Comparison of ENCODE assay signal across 23 cellular contexts in the genomic region with DNA sequence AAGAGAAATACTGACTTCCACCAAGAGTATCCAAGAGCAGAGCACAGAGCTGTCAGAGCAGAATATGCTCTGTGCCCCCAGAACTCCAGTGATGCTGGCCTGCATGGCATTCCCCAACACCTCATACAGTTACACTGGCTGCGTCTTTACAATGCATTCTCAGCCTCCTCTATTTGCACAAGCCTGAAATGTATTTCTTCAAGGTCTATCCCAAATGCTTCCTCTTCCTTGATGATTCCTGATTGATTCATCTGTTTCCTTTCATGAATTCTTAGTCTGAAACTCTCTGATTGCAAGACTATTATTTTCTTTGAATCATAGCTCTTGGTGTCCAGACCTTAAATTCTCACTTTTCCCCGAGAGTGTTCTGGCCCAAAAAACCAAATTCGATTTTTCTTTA.
A peak's percentile ranks its signal among the peaks of the same experiment; 100 is the strongest.
DNase-seq lines count a peak whose midpoint lies in the region; ATAC-seq, FAIRE-seq and TF ChIP-seq lines count a peak whose summit lies in the region.
"Had no signal": no experiment of that assay in that cellular context is flagged by ENCODE, and none has a peak within 500 bp of the region (broad histone marks: within the 10 kb centered on the region; RNA-seq: fewer than 3 reads in every experiment).

No MANE protein-coding gene starts in this region.

- no peaks in the 10 kb centered on the region for H3K36me3 ChIP-seq in PC-3 (ENCODE audit: low read depth, low read length)
- no peaks in the 10 kb centered on the region for H3K36me3 ChIP-seq in bronchial epithelial cell (ENCODE audit: control insufficient read depth, insufficient read depth, low read length)
- peaks cover 0 to 3% of the 10 kb centered on the region in 2 donors for H3K36me3 ChIP-seq in uterus
- H3K36me3 ChIP-seq: BE2C had no signal

- TF ChIP-seq CTCF in PC-3 (conservative IDR thresholded peaks at IDR 0.05; ENCODE audit: low read depth, low read length) (no peak), bronchial epithelial cell (IDR thresholded peaks at IDR 0.05; ENCODE audit: insufficient read depth, low read length, severe bottlenecking) (no peak), uterus (IDR thresholded peaks at IDR 0.05) (no peak), dorsolateral prefrontal cortex (IDR thresholded peaks at IDR 0.05 in 54 of 56, conservative IDR thresholded peaks at IDR 0.05 in 2 of 56; ENCODE audit: low read depth in 1 of 56, partially characterized antibody in 56 of 56) (no peak)

- intact Hi-C loops in PC-3 (cut with micrococcal nuclease) (no loop called here), uterus (cut with DNase I; ENCODE audit: low total_unique reads) (no loop called here), dorsolateral prefrontal cortex (cut with DNase I) (no loop called here)

- H3K9me2 ChIP-seq in PC-3 (replicated peaks; ENCODE audit: low read length), result no peaks in the 10 kb centered on the region

- H3K4me2 ChIP-seq in PC-3 (ENCODE audit: low read length), result no peak overlapping the region

- H3F3A ChIP-seq in PC-3 (ENCODE audit: low read length, unreplicated experiment), result no peaks in the 10 kb centered on the region

- DNase-seq in PC-3 (peak; percentile 48), bronchial epithelial cell (ENCODE audit: low read depth) (peak; percentile 85), glomerular endothelial cell (ENCODE audit: extremely low read depth, low read depth, low spot score) (peak; percentile 25), uterus (no peak), CD1c-positive myeloid dendritic cell (ENCODE audit: extremely low spot score) (no peak), dorsolateral prefrontal cortex (no peak), NCI-H1417 treated with DMSO at 0.1 percent for 48 hours (lab: John Stamatoyannopoulos, UW) (no peak)
- DNase-seq: BE2C, Calu3, DMS79 treated with DMSO at 0.1 percent for 48 hours, HCEC 1CT, Kasumi-1, MV-4-11, NCI-H1105, NCI-H146, NCI-H1930, NCI-H2107, NCI-H526, RPMI8226, SHP77 treated with DMSO at 0.1 percent for 48 hours had no signal

- H3K4me3 ChIP-seq in PC-3 (ENCODE audit: low read length), result no peak overlapping the region
- H3K4me3 ChIP-seq in bronchial epithelial cell (ENCODE audit: low read depth, low read length), result no peak overlapping the region
- H3K4me3 ChIP-seq in uterus, result no peak overlapping the region
- H3K4me3 ChIP-seq in dorsolateral prefrontal cortex, result no peak overlapping the region
- H3K4me3 ChIP-seq: K562 had no signal

- no peak overlapping the region for H2AFZ ChIP-seq in PC-3 (ENCODE audit: low read length)

- no peaks in the 10 kb centered on the region for H3K27me3 ChIP-seq in PC-3 (ENCODE audit: low read length)
- no peaks in the 10 kb centered on the region for H3K27me3 ChIP-seq in bronchial epithelial cell (ENCODE audit: control insufficient read depth, insufficient read depth, low read length)
- H3K27me3 ChIP-seq in uterus, result no peaks in the 10 kb centered on the region
- H3K27me3 ChIP-seq in dorsolateral prefrontal cortex, result no peaks in the 10 kb centered on the region
- H3K27me3 ChIP-seq: BE2C had no signal

- no TSS peak for BruUV-seq in PC-3 (replicated peaks; lab: Mats Ljungman, UMichigan)

- ATAC-seq in PC-3, result peak; percentile 90
- ATAC-seq: K562 had no signal

- POLR2A ChIA-PET in PC-3 (lab: Charles Lee; ENCODE audit: unreplicated experiment), result interaction anchor here (0.6 kb wide), 1 partner anchor 402 kb away, joined by 7 read pairs; no protein-coding TSS in a partner anchor

- CTCF ChIA-PET in PC-3 (lab: Charles Lee), result interaction anchor here (0.6 kb wide), 1 partner anchor 43 kb away, joined by 4 read pairs; no protein-coding TSS in a partner anchor

- TF ChIP-seq POLR2A in uterus (IDR thresholded peaks at IDR 0.05), result no peak

- H3K9ac ChIP-seq in PC-3 (ENCODE audit: low read length), result no peak overlapping the region

- H3K9me3 ChIP-seq in PC-3 (ENCODE audit: low read length) (no peaks in the 10 kb centered on the region), uterus (no peaks in the 10 kb centered on the region)
- H3K9me3 ChIP-seq: BE2C had no signal

- H3K4me1 ChIP-seq in PC-3 (ENCODE audit: insufficient read depth, low read length) (peaks cover 24% of the 10 kb centered on the region), uterus (no peaks in the 10 kb centered on the region)
- H3K4me1 ChIP-seq: BE2C had no signal

- FAIRE-seq in bronchial epithelial cell (lab: Jason Lieb, UNC), result no peak
- FAIRE-seq: GM12892, H1, K562 had no signal

- no peaks in the 10 kb centered on the region for H4K20me1 ChIP-seq in PC-3 (ENCODE audit: low read length)

- no peaks in the 10 kb centered on the region for H3K79me2 ChIP-seq in PC-3 (ENCODE audit: low read length)

- H3K27ac ChIP-seq in PC-3 (ENCODE audit: low read length), result no peak overlapping the region
- no peak overlapping the region for H3K27ac ChIP-seq in uterus
- no peak overlapping the region for H3K27ac ChIP-seq in dorsolateral prefrontal cortex

Comparison
In these comparisons a context has a peak if more than half of its experiments do, and no peak if none do; other contexts are left out.
1. DNase-seq: peak in PC-3 (single experiment), bronchial epithelial cell (single experiment) and glomerular endothelial cell (single experiment); none in uterus (0 of 2), CD1c-positive myeloid dendritic cell (single experiment), dorsolateral prefrontal cortex (0 of 10) and NCI-H1417 treated with DMSO at 0.1 percent for 48 hours (single experiment).